In genomic region chr1:5239911-5240310, GRCh38 we compare ENCODE assay signal across 19 cellular contexts.
"Had no signal": no experiment of that assay in that cellular context is flagged by ENCODE, and none has a peak within 500 bp of the region (broad histone marks: within the 10 kb centered on the region; RNA-seq: fewer than 3 reads in every experiment).

No MANE protein-coding gene starts in this region.

- H3K4me3 ChIP-seq: left ventricle myocardium inferior, stomach had no signal

- ATAC-seq: activated naive CD8-positive, alpha-beta T cell treated with anti-CD3 and anti-CD28 coated beads, Interleukin-2, amount 50 U/mL, for 24 hours had no signal

- H3K36me3 ChIP-seq: left ventricle myocardium inferior, stomach had no signal

- H3K4me1 ChIP-seq: left ventricle myocardium inferior had no signal

- H3K27me3 ChIP-seq: dorsolateral prefrontal cortex had no signal

- H3K9me3 Mint-ChIP-seq: activated naive CD8-positive, alpha-beta T cell treated with anti-CD3 and anti-CD28 coated beads, Interleukin-2, amount 50 U/mL, for 24 hours; activated T-helper 2 cell treated with anti-CD3 and anti-CD28 coated beads, Interferon-gamma antibody, Interleukin-2, Interleukin-4, amounts not matched to agents 10 μg/mL and 5 μg/mL and 100 μg/mL, durations not matched to agents 14 hours and 24 hours and 36 hours had no signal

- H3K4me3 Mint-ChIP-seq: activated naive CD4-positive, alpha-beta T cell treated with anti-CD3 and anti-CD28 coated beads for 36 hours; activated naive CD8-positive, alpha-beta T cell treated with anti-CD3 and anti-CD28 coated beads, Interleukin-2, amount 50 U/mL, for 24 hours; nephron had no signal

- DNase-seq: activated CD4-positive, alpha-beta T cell treated with anti-CD3 and anti-CD28 coated beads for 1 hour; activated CD4-positive, alpha-beta T cell treated with anti-CD3 and anti-CD28 coated beads, Interleukin-2, amount 50 U/mL, for 4 hours; activated naive CD4-positive, alpha-beta T cell treated with anti-CD3 and anti-CD28 coated beads for 36 hours; activated naive CD8-positive, alpha-beta T cell treated with anti-CD3 and anti-CD28 coated beads, Interleukin-2, amount 50 U/mL, for 24 hours; aorta; erythroblast; hippocampal formation; kidney; left ventricle myocardium inferior; mesenchymal stem cell; right cardiac atrium; small intestine; stomach; T-helper 1 cell; T1000 had no signal

- H3K27ac ChIP-seq: left ventricle myocardium inferior, stomach, VCaP had no signal

- H3K9me3 ChIP-seq: left ventricle myocardium inferior, stomach had no signal

- H3K27ac Mint-ChIP-seq: activated naive CD4-positive, alpha-beta T cell treated with anti-CD3 and anti-CD28 coated beads for 36 hours; activated naive CD8-positive, alpha-beta T cell treated with anti-CD3 and anti-CD28 coated beads, Interleukin-2, amount 50 U/mL, for 24 hours; activated T-helper 2 cell treated with anti-CD3 and anti-CD28 coated beads, Interferon-gamma antibody, Interleukin-2, Interleukin-4, amounts not matched to agents 10 μg/mL and 5 μg/mL and 100 μg/mL, durations not matched to agents 14 hours and 24 hours and 36 hours; nephron had no signal
